37 cellular contexts compared by ENCODE assay signal in the genomic region with DNA sequence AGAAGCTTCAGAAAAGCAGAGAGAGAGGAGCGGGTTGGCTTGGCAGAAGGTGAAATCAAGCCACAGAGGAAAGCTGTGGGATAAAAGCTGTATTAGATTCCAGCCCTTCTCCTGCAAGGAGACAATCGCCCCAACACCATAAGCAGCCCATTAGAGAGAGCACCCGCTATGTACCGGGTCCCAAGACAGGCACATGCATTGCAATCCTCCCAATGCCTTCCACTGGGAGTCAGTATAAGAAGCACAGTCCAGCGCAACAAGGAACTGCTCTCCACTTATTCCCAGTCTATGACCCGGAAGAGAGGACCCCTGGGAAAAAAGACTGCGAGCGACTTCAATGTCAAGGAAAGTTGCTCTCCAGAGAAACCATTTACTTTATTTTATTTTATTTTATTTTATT. TPM values are rescaled to one million over a fixed set of nuclear protein-coding genes. Genes with fewer than 3 reads are reported as not detected.
"Had no signal": no experiment of that assay in that cellular context is flagged by ENCODE, and none has a peak within 500 bp of the region (broad histone marks: within the 10 kb centered on the region; RNA-seq: fewer than 3 reads in every experiment).

No MANE protein-coding gene starts in this region.

- H3K9me3 ChIP-seq: adrenal gland, body of pancreas, breast epithelium, colonic mucosa, esophagus squamous epithelium had no signal

- H3K9me3 Mint-ChIP-seq: activated CD4-positive, alpha-beta memory T cell treated with anti-CD3 and anti-CD28 coated beads for 36 hours; activated CD4-positive, alpha-beta T cell treated with anti-CD3 and anti-CD28 coated beads, Interleukin-2, amount 10 ng/mL, durations not matched to agents 24 days and 14 days; activated naive CD4-positive, alpha-beta T cell treated with anti-CD3 and anti-CD28 coated beads for 36 hours; activated naive CD4-positive, alpha-beta T cell treated with anti-CD3 and anti-CD28 coated beads, Interleukin-2, amount 50 U/mL, for 24 hours; activated naive CD8-positive, alpha-beta T cell treated with anti-CD3 and anti-CD28 coated beads for 36 hours; activated naive CD8-positive, alpha-beta T cell treated with anti-CD3 and anti-CD28 coated beads, Interleukin-2, amount 50 U/mL, for 24 hours; activated T-helper 1 cell treated with anti-CD3 and anti-CD28 coated beads, Interleukin-12 subunit alpha, Interleukin-12 subunit beta, Interleukin-2, Interleukin-4 antibody, amounts not matched to agents 30 ng/mL and 10 ng/mL and 1 ng/mL, durations not matched to agents 14 hours and 24 hours and 36 hours; activated T-helper 2 cell treated with anti-CD3 and anti-CD28 coated beads, Interferon-gamma antibody, Interleukin-2, Interleukin-4, amounts not matched to agents 10 μg/mL and 5 μg/mL and 100 μg/mL, durations not matched to agents 14 hours and 24 hours and 36 hours; T-helper 2 cell treated with Interferon-gamma antibody and Interleukin-4, amounts not matched to agents 5 μg/mL and 100 μg/mL, for 36 hours had no signal

- H3K27ac ChIP-seq: adrenal gland, body of pancreas, breast epithelium, cardiac muscle cell, colonic mucosa, epithelial cell of prostate, esophagus squamous epithelium, WERI-Rb-1 had no signal

- H3K27me3 Mint-ChIP-seq: activated naive CD4-positive, alpha-beta T cell treated with anti-CD3 and anti-CD28 coated beads, Interleukin-2, amount 50 U/mL, for 24 hours; activated naive CD8-positive, alpha-beta T cell treated with anti-CD3 and anti-CD28 coated beads for 36 hours; activated naive CD8-positive, alpha-beta T cell treated with anti-CD3 and anti-CD28 coated beads, Interleukin-2, amount 50 U/mL, for 24 hours had no signal

- H3K4me1 Mint-ChIP-seq: activated CD4-positive, alpha-beta T cell treated with anti-CD3 and anti-CD28 coated beads, Interleukin-2, amount 10 ng/mL, durations not matched to agents 24 days and 14 days; activated CD8-positive, alpha-beta memory T cell treated with anti-CD3 and anti-CD28 coated beads, Interleukin-2, amount 10 ng/mL, durations not matched to agents 7 days and 5 days; T-helper 17 cell had no signal

- H3K36me3 Mint-ChIP-seq: activated CD4-positive, alpha-beta memory T cell treated with anti-CD3 and anti-CD28 coated beads for 36 hours; activated CD8-positive, alpha-beta memory T cell treated with anti-CD3 and anti-CD28 coated beads, Interleukin-2, amount 10 ng/mL, durations not matched to agents 7 days and 5 days; activated naive CD4-positive, alpha-beta T cell treated with anti-CD3 and anti-CD28 coated beads, Interleukin-2, amount 50 U/mL, for 24 hours; activated naive CD8-positive, alpha-beta T cell treated with anti-CD3 and anti-CD28 coated beads for 36 hours had no signal

- FAIRE-seq: endometrium, endothelial cell of umbilical vein, frontal cortex had no signal

- H3K4me1 ChIP-seq: adrenal gland, body of pancreas, breast epithelium, colonic mucosa, esophagus squamous epithelium had no signal

- DNase-seq: activated CD4-positive, alpha-beta memory T cell treated with anti-CD3 and anti-CD28 coated beads for 36 hours; activated CD4-positive, alpha-beta T cell treated with anti-CD3 and anti-CD28 coated beads for 36 hours; activated CD4-positive, alpha-beta T cell treated with anti-CD3 and anti-CD28 coated beads, Interleukin-2, amount 10 ng/mL, durations not matched to agents 24 days and 14 days; activated CD4-positive, CD25-positive, alpha-beta regulatory T cell; activated CD4-positive, CD25-positive, alpha-beta regulatory T cell treated with anti-CD3 and anti-CD28 coated beads, Interleukin-2, amount 50 U/mL, for 72 hours; activated CD8-positive, alpha-beta memory T cell treated with anti-CD3 and anti-CD28 coated beads, Interleukin-2, amount 10 ng/mL, durations not matched to agents 7 days and 5 days; activated CD8-positive, alpha-beta memory T cell treated with anti-CD3 and anti-CD28 coated beads, Interleukin-2, amount 50 U/mL, for 4 hours; activated CD8-positive, alpha-beta T cell treated with anti-CD3 and anti-CD28 coated beads, Interleukin-2, amount 10 ng/mL, durations not matched to agents 7 days and 5 days; activated effector memory CD4-positive, alpha-beta T cell treated with anti-CD3 and anti-CD28 coated beads, Interleukin-2, amount 50 U/mL, for 16 hours; activated naive CD4-positive, alpha-beta T cell treated with anti-CD3 and anti-CD28 coated beads for 36 hours; activated naive CD8-positive, alpha-beta T cell treated with anti-CD3 and anti-CD28 coated beads for 36 hours; activated naive CD8-positive, alpha-beta T cell treated with anti-CD3 and anti-CD28 coated beads, Interleukin-2, amount 50 U/mL, for 24 hours; activated T-cell treated with anti-CD3 and anti-CD28 coated beads, Interleukin-2, amount 50 U/mL, for 1 hour; activated T-cell treated with anti-CD3 and anti-CD28 coated beads, Interleukin-2, amount 50 U/mL, for 48 hours; adrenal gland; amygdala; aorta; body of pancreas; central memory CD4-positive, alpha-beta T cell; cerebellar nuclear complex; colonic mucosa; effector CD8-positive, alpha-beta T cell; esophagus squamous epithelium; head of caudate nucleus; T-helper 17 cell; T1000; WERI-Rb-1 had no signal

- H3K4me3 ChIP-seq: adrenal gland, body of pancreas, breast epithelium, cardiac muscle cell, colonic mucosa, esophagus squamous epithelium had no signal

- H3K27ac Mint-ChIP-seq: activated CD4-positive, alpha-beta memory T cell treated with anti-CD3 and anti-CD28 coated beads for 36 hours; activated CD4-positive, alpha-beta T cell treated with anti-CD3 and anti-CD28 coated beads for 36 hours; activated CD4-positive, alpha-beta T cell treated with anti-CD3 and anti-CD28 coated beads, Interleukin-2, amount 10 ng/mL, durations not matched to agents 24 days and 14 days; activated CD8-positive, alpha-beta memory T cell treated with anti-CD3 and anti-CD28 coated beads, Interleukin-2, amount 10 ng/mL, durations not matched to agents 7 days and 5 days; activated CD8-positive, alpha-beta T cell treated with anti-CD3 and anti-CD28 coated beads, Interleukin-2, amount 10 ng/mL, durations not matched to agents 7 days and 5 days; activated naive CD4-positive, alpha-beta T cell treated with anti-CD3 and anti-CD28 coated beads for 36 hours; activated naive CD4-positive, alpha-beta T cell treated with anti-CD3 and anti-CD28 coated beads, Interleukin-2, amount 50 U/mL, for 24 hours; activated naive CD8-positive, alpha-beta T cell treated with anti-CD3 and anti-CD28 coated beads for 36 hours; activated naive CD8-positive, alpha-beta T cell treated with anti-CD3 and anti-CD28 coated beads, Interleukin-2, amount 50 U/mL, for 24 hours; activated T-helper 1 cell treated with anti-CD3 and anti-CD28 coated beads, Interleukin-12 subunit alpha, Interleukin-12 subunit beta, Interleukin-2, Interleukin-4 antibody, amounts not matched to agents 30 ng/mL and 10 ng/mL and 1 ng/mL, durations not matched to agents 14 hours and 24 hours and 36 hours; activated T-helper 2 cell treated with anti-CD3 and anti-CD28 coated beads, Interferon-gamma antibody, Interleukin-2, Interleukin-4, amounts not matched to agents 10 μg/mL and 5 μg/mL and 100 μg/mL, durations not matched to agents 14 hours and 24 hours and 36 hours; T-helper 17 cell; T-helper 2 cell treated with Interferon-gamma antibody and Interleukin-4, amounts not matched to agents 5 μg/mL and 100 μg/mL, for 36 hours had no signal

- ATAC-seq: activated CD4-positive, alpha-beta T cell treated with anti-CD3 and anti-CD28 coated beads for 36 hours; activated CD8-positive, alpha-beta memory T cell treated with anti-CD3 and anti-CD28 coated beads, Interleukin-2, amount 10 ng/mL, durations not matched to agents 7 days and 5 days; activated CD8-positive, alpha-beta T cell treated with anti-CD3 and anti-CD28 coated beads, Interleukin-2, amount 10 ng/mL, durations not matched to agents 7 days and 5 days; activated naive CD8-positive, alpha-beta T cell treated with anti-CD3 and anti-CD28 coated beads, Interleukin-2, amount 50 U/mL, for 24 hours; body of pancreas; T-helper 17 cell had no signal

- H3K4me3 Mint-ChIP-seq: activated CD4-positive, alpha-beta memory T cell treated with anti-CD3 and anti-CD28 coated beads for 36 hours; activated CD4-positive, alpha-beta T cell treated with anti-CD3 and anti-CD28 coated beads for 36 hours; activated CD4-positive, alpha-beta T cell treated with anti-CD3 and anti-CD28 coated beads, Interleukin-2, amount 10 ng/mL, durations not matched to agents 24 days and 14 days; activated CD8-positive, alpha-beta memory T cell treated with anti-CD3 and anti-CD28 coated beads, Interleukin-2, amount 10 ng/mL, durations not matched to agents 7 days and 5 days; activated CD8-positive, alpha-beta T cell treated with anti-CD3 and anti-CD28 coated beads, Interleukin-2, amount 10 ng/mL, durations not matched to agents 7 days and 5 days; activated naive CD4-positive, alpha-beta T cell treated with anti-CD3 and anti-CD28 coated beads for 36 hours; activated naive CD4-positive, alpha-beta T cell treated with anti-CD3 and anti-CD28 coated beads, Interleukin-2, amount 50 U/mL, for 24 hours; activated naive CD8-positive, alpha-beta T cell treated with anti-CD3 and anti-CD28 coated beads for 36 hours; activated naive CD8-positive, alpha-beta T cell treated with anti-CD3 and anti-CD28 coated beads, Interleukin-2, amount 50 U/mL, for 24 hours; activated T-helper 1 cell treated with anti-CD3 and anti-CD28 coated beads, Interleukin-12 subunit alpha, Interleukin-12 subunit beta, Interleukin-2, Interleukin-4 antibody, amounts not matched to agents 30 ng/mL and 10 ng/mL and 1 ng/mL, durations not matched to agents 14 hours and 24 hours and 36 hours; T-helper 17 cell; T-helper 2 cell treated with Interferon-gamma antibody and Interleukin-4, amounts not matched to agents 5 μg/mL and 100 μg/mL, for 36 hours had no signal

RNA-seq across cellular contexts. Expression of a gene that starts 43.8 kb away (rescaled TPM):
- total RNA-seq: activated CD8-positive, alpha-beta memory T cell treated with anti-CD3 and anti-CD28 coated beads, Interleukin-2, amount 10 ng/mL, durations not matched to agents 7 days and 5 days; activated T-helper 1 cell treated with anti-CD3 and anti-CD28 coated beads, Interleukin-12 subunit alpha, Interleukin-12 subunit beta, Interleukin-2, Interleukin-4 antibody, amounts not matched to agents 30 ng/mL and 10 ng/mL and 1 ng/mL, durations not matched to agents 14 hours and 24 hours and 36 hours; activated T-helper 2 cell treated with anti-CD3 and anti-CD28 coated beads, Interferon-gamma antibody, Interleukin-2, Interleukin-4, amounts not matched to agents 10 μg/mL and 5 μg/mL and 100 μg/mL, durations not matched to agents 14 hours and 24 hours and 36 hours had no signal
